Comparison of ENCODE assay signal across 7 cellular contexts in genomic region chr1:230565141-230565540, GRCh38.
"Had no signal": no experiment of that assay in that cellular context is flagged by ENCODE, and none has a peak within 500 bp of the region (broad histone marks: within the 10 kb centered on the region; RNA-seq: fewer than 3 reads in every experiment).

No MANE protein-coding gene starts in this region.

- ATAC-seq: HCT116 had no signal

- H3K4me1 ChIP-seq: HAP-1 had no signal

- H3K4me3 Mint-ChIP-seq: HFFc6, IgD-negative memory B cell had no signal

- H3K4me1 Mint-ChIP-seq: IgD-negative memory B cell had no signal

- H3K27ac Mint-ChIP-seq: HFFc6, IgD-negative memory B cell had no signal

- H3K9me3 ChIP-seq: HAP-1 had no signal

- DNase-seq: GM23248, GOT3, H7, HFFc6 had no signal

- H3K9ac ChIP-seq: GM23248 had no signal

- H3K36me3 ChIP-seq: HAP-1 had no signal

- H2AFZ ChIP-seq: GM23248 had no signal

- H3K4me3 ChIP-seq: GM23248, HAP-1 had no signal

- H3K9me3 Mint-ChIP-seq: IgD-negative memory B cell had no signal

- H3K27ac ChIP-seq: GM23248 had no signal
